In genomic region chr21:22791986-22792560, GRCh38 we compare ENCODE assay signal across 8 cellular contexts.
A peak's percentile ranks its signal among the peaks of the same experiment; 100 is the strongest.
DNase-seq lines count a peak whose midpoint lies in the region; ATAC-seq and TF ChIP-seq lines count a peak whose summit lies in the region.

No MANE protein-coding gene starts in this region.

- H3K79me2 ChIP-seq in OCI-LY3 (ENCODE audit: low read length): no peaks in the 10 kb centered on the region

- no peak for ATAC-seq in activated naive CD8-positive, alpha-beta T cell treated with anti-CD3 and anti-CD28 coated beads, Interleukin-2, amount 50 U/mL, for 24 hours
- no peak for ATAC-seq in mucosa of descending colon
- ATAC-seq in GM18907 (IDR thresholded peaks at IDR 0.05; ENCODE audit: unreplicated experiment): no peak
- ATAC-seq in aorta (ENCODE audit: low FRiP score): no peak

- no peaks in the 10 kb centered on the region for H3K27me3 ChIP-seq in OCI-LY3 (ENCODE audit: low read depth, low read length)
- no peaks in the 10 kb centered on the region for H3K27me3 ChIP-seq in colonic mucosa
- H3K27me3 ChIP-seq in aorta (ENCODE audit: control insufficient read depth in 1 of 2, insufficient read depth in 2 of 2, low read length in 1 of 2): no peaks in the 10 kb centered on the region

- H3K36me3 ChIP-seq in OCI-LY3 (replicated peaks; ENCODE audit: low read depth, low read length) (no peaks in the 10 kb centered on the region), colonic mucosa (no peaks in the 10 kb centered on the region), mucosa of descending colon (ENCODE audit: low read depth) (no peaks in the 10 kb centered on the region), aorta (ENCODE audit: control insufficient read depth in 1 of 2, insufficient read depth in 2 of 2, low read length in 1 of 2) (no peaks in the 10 kb centered on the region)

- no peak overlapping the region for H3K4me2 ChIP-seq in OCI-LY3 (ENCODE audit: low read length)

- intact Hi-C loops in colonic mucosa (cut with DNase I) (loop anchor here (5.0 kb wide), 2 partner anchors 1625 to 1790 kb away; no protein-coding TSS in a partner anchor), mucosa of descending colon (cut with DNase I, micrococcal nuclease) (no loop called here), aorta (cut with DNase I) (loop anchor here (5.0 to 10.0 kb wide), 2 partner anchors 1787 to 1790 kb away; no protein-coding TSS in a partner anchor)

- H3K4me1 ChIP-seq in OCI-LY3 (ENCODE audit: low read length): no peaks in the 10 kb centered on the region
- H3K4me1 ChIP-seq in colonic mucosa: no peaks in the 10 kb centered on the region
- H3K4me1 ChIP-seq in mucosa of descending colon (ENCODE audit: low read depth): no peaks in the 10 kb centered on the region
- H3K4me1 ChIP-seq in aorta (ENCODE audit: control insufficient read depth in 1 of 2, insufficient read depth in 2 of 2, low read length in 2 of 2): no peaks in the 10 kb centered on the region

- H3K36me3 Mint-ChIP-seq in activated naive CD8-positive, alpha-beta T cell treated with anti-CD3 and anti-CD28 coated beads, Interleukin-2, amount 50 U/mL, for 24 hours (ENCODE audit: low read depth): no peaks in the 10 kb centered on the region
- H3K36me3 Mint-ChIP-seq in activated naive CD8-positive, alpha-beta T cell treated with anti-CD3 and anti-CD28 coated beads for 36 hours: no peaks in the 10 kb centered on the region

- no peak overlapping the region for H3K4me3 Mint-ChIP-seq in activated naive CD8-positive, alpha-beta T cell treated with anti-CD3 and anti-CD28 coated beads, Interleukin-2, amount 50 U/mL, for 24 hours
- H3K4me3 Mint-ChIP-seq in activated naive CD8-positive, alpha-beta T cell treated with anti-CD3 and anti-CD28 coated beads for 36 hours: no peak overlapping the region

- H3K27me3 Mint-ChIP-seq in activated naive CD8-positive, alpha-beta T cell treated with anti-CD3 and anti-CD28 coated beads, Interleukin-2, amount 50 U/mL, for 24 hours: no peaks in the 10 kb centered on the region
- H3K27me3 Mint-ChIP-seq in activated naive CD8-positive, alpha-beta T cell treated with anti-CD3 and anti-CD28 coated beads for 36 hours: no peaks in the 10 kb centered on the region

- peak; percentile 4 for DNase-seq in activated naive CD8-positive, alpha-beta T cell treated with anti-CD3 and anti-CD28 coated beads, Interleukin-2, amount 50 U/mL, for 24 hours
- no peak for DNase-seq in activated naive CD8-positive, alpha-beta T cell treated with anti-CD3 and anti-CD28 coated beads for 36 hours
- DNase-seq in Jurkat, Clone E6-1 (ENCODE audit: low read depth, low spot score): peak; percentile 58
- DNase-seq in colonic mucosa: peak; percentile 18
- peak in 1 of 3 donors; percentile 38 for DNase-seq in mucosa of descending colon
- no peak for DNase-seq in aorta

- no peak overlapping the region for H2AFZ ChIP-seq in OCI-LY3 (ENCODE audit: low read depth, low read length)

- TF ChIP-seq CTCF in OCI-LY3 (IDR thresholded peaks at IDR 0.05; ENCODE audit: low read depth, low read length) (peak; percentile 68), colonic mucosa (IDR thresholded peaks at IDR 0.05) (peak; percentile 84), mucosa of descending colon (IDR thresholded peaks at IDR 0.05) (peak; percentile 47)

- no peaks in the 10 kb centered on the region for H3K4me1 Mint-ChIP-seq in activated naive CD8-positive, alpha-beta T cell treated with anti-CD3 and anti-CD28 coated beads, Interleukin-2, amount 50 U/mL, for 24 hours
- no peaks in the 10 kb centered on the region for H3K4me1 Mint-ChIP-seq in activated naive CD8-positive, alpha-beta T cell treated with anti-CD3 and anti-CD28 coated beads for 36 hours

- H3K9me3 ChIP-seq in OCI-LY3 (ENCODE audit: insufficient read depth, low read length) (no peaks in the 10 kb centered on the region), colonic mucosa (no peaks in the 10 kb centered on the region), mucosa of descending colon (no peaks in the 10 kb centered on the region), aorta (ENCODE audit: control insufficient read depth, low read length) (no peaks in the 10 kb centered on the region)

- no peaks in the 10 kb centered on the region for H4K20me1 ChIP-seq in OCI-LY3 (ENCODE audit: insufficient read depth, low read length)

- H3K9ac ChIP-seq in OCI-LY3 (ENCODE audit: low read length) (no peak overlapping the region), colonic mucosa (ENCODE audit: low read depth in 2 of 2, low read length in 2 of 2) (no peak overlapping the region)

- WGBS in aorta, 2 donors: 1% methylated on average over 3 of the region's 3 CpGs

- no peaks in the 10 kb centered on the region for H3K9me3 Mint-ChIP-seq in activated naive CD8-positive, alpha-beta T cell treated with anti-CD3 and anti-CD28 coated beads, Interleukin-2, amount 50 U/mL, for 24 hours
- no peaks in the 10 kb centered on the region for H3K9me3 Mint-ChIP-seq in activated naive CD8-positive, alpha-beta T cell treated with anti-CD3 and anti-CD28 coated beads for 36 hours

- no peak overlapping the region for H3K4me3 ChIP-seq in Jurkat, Clone E6-1 (ENCODE audit: low read length)
- H3K4me3 ChIP-seq in OCI-LY3 (ENCODE audit: low read length) (no peak overlapping the region), colonic mucosa (no peak overlapping the region), mucosa of descending colon (no peak overlapping the region), aorta (ENCODE audit: low read length in 2 of 2) (no peak overlapping the region)

- no peak overlapping the region for H3K27ac Mint-ChIP-seq in activated naive CD8-positive, alpha-beta T cell treated with anti-CD3 and anti-CD28 coated beads, Interleukin-2, amount 50 U/mL, for 24 hours
- no peak overlapping the region for H3K27ac Mint-ChIP-seq in activated naive CD8-positive, alpha-beta T cell treated with anti-CD3 and anti-CD28 coated beads for 36 hours

- H3K27ac ChIP-seq in OCI-LY3 (ENCODE audit: low read length) (no peak overlapping the region), colonic mucosa (no peak overlapping the region), aorta (ENCODE audit: low read depth in 1 of 2, low read length in 2 of 2) (no peak overlapping the region)

Comparison
In these comparisons a context has a peak if more than half of its experiments do, and no peak if none do; other contexts are left out.
1. DNase-seq: peak in activated naive CD8-positive, alpha-beta T cell treated with anti-CD3 and anti-CD28 coated beads, Interleukin-2, amount 50 U/mL, for 24 hours (single experiment), Jurkat, Clone E6-1 (single experiment) and colonic mucosa (single experiment); none in activated naive CD8-positive, alpha-beta T cell treated with anti-CD3 and anti-CD28 coated beads for 36 hours (single experiment) and aorta (0 of 2).
2. intact Hi-C loops: an anchor here in colonic mucosa (5.0 kb wide) and aorta (5.0 to 10.0 kb wide); none called in mucosa of descending colon.
3. Peak in every context shown above with its lines, with median percentiles within 50 percentile points of each other: CTCF ChIP-seq.